ENCODE assay signal across 1 cellular context in genomic region chr17:82105882-82106696, GRCh38.
A peak's percentile ranks its signal among the peaks of the same experiment; 100 is the strongest.
TF ChIP-seq lines count a peak whose summit lies in the region.

No MANE protein-coding gene starts in this region.

TF ChIP-seq in HepG2, 621 proteins besides CTCF, POLR2A, EP300 and RAD21 (continued from another document and continues in another):
- peak; percentile 80; the same call in 1 of the 2 replicates for TF ChIP-seq ZHX1 (CRISPR knock-in tag; IDR thresholded peaks at IDR 0.05; ENCODE audit: low read depth)
- peak; percentile 14; the same call in 1 of the 2 replicates for TF ChIP-seq CAMTA2 (CRISPR knock-in tag; IDR thresholded peaks at IDR 0.05; ENCODE audit: borderline replicate concordance)
- peak; percentile 96 for TF ChIP-seq CSRNP1 (CRISPR knock-in tag; IDR thresholded peaks at IDR 0.05)
- TF ChIP-seq ZNF296 (CRISPR knock-in tag; conservative IDR thresholded peaks at IDR 0.05): peak; percentile 90
- no peak; the same call in 1 of the 2 replicates for TF ChIP-seq CREM (IDR thresholded peaks at IDR 0.05)
- TF ChIP-seq CREM (CRISPR knock-in tag; IDR thresholded peaks at IDR 0.05): no peak
- TF ChIP-seq ATF7 (IDR thresholded peaks at IDR 0.05): no peak
- no peak for TF ChIP-seq ATF7 (CRISPR knock-in tag; IDR thresholded peaks at IDR 0.05)
- peak; percentile 99 for TF ChIP-seq ZNF687 (CRISPR knock-in tag; IDR thresholded peaks at IDR 0.05)
- TF ChIP-seq ZNF260 (CRISPR knock-in tag; IDR thresholded peaks at IDR 0.05; ENCODE audit: borderline replicate concordance, low read depth): no peak; the same call in 1 of the 2 replicates
- TF ChIP-seq ZNF253 (CRISPR knock-in tag; IDR thresholded peaks at IDR 0.05; ENCODE audit: borderline replicate concordance): peak; percentile 96
- TF ChIP-seq ZNF44 (CRISPR knock-in tag; IDR thresholded peaks at IDR 0.05): peak; percentile 93
- TF ChIP-seq ZNF124 (CRISPR knock-in tag; IDR thresholded peaks at IDR 0.05): 0 out of 2 replicates have a peak, but pooled peaks have one; percentile 80
- TF ChIP-seq ZNF263 (CRISPR knock-in tag; IDR thresholded peaks at IDR 0.05): peak; percentile 56
- peak; percentile 95 for TF ChIP-seq STAT6 (CRISPR knock-in tag; IDR thresholded peaks at IDR 0.05; ENCODE audit: borderline replicate concordance)
- TF ChIP-seq ZNF546 (CRISPR knock-in tag; conservative IDR thresholded peaks at IDR 0.05): peak; percentile 90; the same call in 1 of the 2 replicates
- no peak for TF ChIP-seq ZNF646 (CRISPR knock-in tag; IDR thresholded peaks at IDR 0.05)
- TF ChIP-seq ZBTB7A (CRISPR knock-in tag; IDR thresholded peaks at IDR 0.05): peak; percentile 73; the same call in 1 of the 2 replicates
- TF ChIP-seq KIAA2018 (CRISPR knock-in tag; IDR thresholded peaks at IDR 0.05; ENCODE audit: borderline replicate concordance): peak; percentile 31; the same call in 1 of the 2 replicates
- peak; percentile 86 for TF ChIP-seq PHF20 (CRISPR knock-in tag; IDR thresholded peaks at IDR 0.05)
- 0 out of 2 replicates have a peak, but pooled peaks have one; percentile 64 for TF ChIP-seq PRMT3 (CRISPR knock-in tag; IDR thresholded peaks at IDR 0.05; ENCODE audit: borderline replicate concordance, low read depth)
- peak; percentile 69; the same call in 1 of the 2 replicates for TF ChIP-seq ZC3H13 (CRISPR knock-in tag; IDR thresholded peaks at IDR 0.05)
- peak; percentile 89 for TF ChIP-seq RFXAP (CRISPR knock-in tag; IDR thresholded peaks at IDR 0.05; ENCODE audit: borderline replicate concordance)
